Comparison of ENCODE assay signal across 19 cellular contexts in genomic region chr16:259814-260253, GRCh38. TPM values are rescaled to one million over a fixed set of nuclear protein-coding genes. Genes with fewer than 3 reads are reported as not detected.
DNase-seq lines count a peak whose midpoint lies in the region; ATAC-seq and TF ChIP-seq lines count a peak whose summit lies in the region.
"Had no signal": no experiment of that assay in that cellular context is flagged by ENCODE, and none has a peak within 500 bp of the region (broad histone marks: within the 10 kb centered on the region; RNA-seq: fewer than 3 reads in every experiment).

No MANE protein-coding gene starts in this region.

- no peak overlapping the region for H3K27ac ChIP-seq in RWPE2 (ENCODE audit: poor library complexity, severe bottlenecking)
- H3K27ac ChIP-seq: A549, HL-60 had no signal

- in situ Hi-C loops in G401 (cut with HindIII; ENCODE audit: low sequenced_read_pairs) = no loop called here

- H3K36me3 ChIP-seq in RWPE2 (ENCODE audit: low read depth) = peaks cover 11% of the 10 kb centered on the region; the same call in 1 of the 2 replicates

- H3K9me3 ChIP-seq in RWPE2 (ENCODE audit: severe bottlenecking) = no peaks in the 10 kb centered on the region
- H3K9me3 ChIP-seq: A549 had no signal

- no peak for ATAC-seq in RWPE2 (ENCODE audit: low read depth)
- ATAC-seq in HG03039 (IDR thresholded peaks at IDR 0.05; ENCODE audit: unreplicated experiment) = no peak
- no peak for ATAC-seq in HG03439 (IDR thresholded peaks at IDR 0.05; ENCODE audit: unreplicated experiment)
- ATAC-seq: A549, Right ventricle myocardium inferior had no signal

- TF ChIP-seq CTCF in RWPE2 (IDR thresholded peaks at IDR 0.05; ENCODE audit: poor library complexity, severe bottlenecking) = no peak

- DNase-seq in G401 (ENCODE audit: low spot score) (peak; percentile 90), RWPE2 (ENCODE audit: low spot score) (peak; percentile 60), cerebellum (ENCODE audit: low spot score) (peak; percentile 84), NOMO-1 treated with DMSO at 0.1 percent for 48 hours (lab: John Stamatoyannopoulos, UW; ENCODE audit: unreplicated experiment) (no peak)
- DNase-seq: DMS53, GF-D8, H9, HFFc6, KG1, NCI-H1092 treated with DMSO at 0.1 percent for 48 hours, NCI-H1436 treated with DMSO at 0.1 percent for 48 hours, NCI-H2029, NCI-H524 treated with DMSO at 0.1 percent for 48 hours had no signal

- no peak overlapping the region for H3K4me3 ChIP-seq in RWPE2 (ENCODE audit: severe bottlenecking)
- H3K4me3 ChIP-seq: A549 had no signal

- no peaks in the 10 kb centered on the region for H3K27me3 ChIP-seq in RWPE2 (ENCODE audit: insufficient read depth, poor library complexity, severe bottlenecking)

- no peaks in the 10 kb centered on the region for H3K4me1 ChIP-seq in RWPE2 (ENCODE audit: insufficient read depth, poor library complexity, severe bottlenecking)
- H3K4me1 ChIP-seq: A549 had no signal

RNA-seq across cellular contexts. Expression of gene RGS11, which starts 15.9 kb away (rescaled TPM):
- total RNA-seq in G401 (2014; rRNA removed; shearing (Covaris generic)) = 0.37 TPM in 1 of 2 replicates, not detected in the other
- 10.1 TPM for total RNA-seq in cerebellum
- total RNA-seq: B cell had no signal

RNA-seq across cellular contexts. Expression of gene ARHGDIG, which starts 20.6 kb away (rescaled TPM):
- 2.6 and 12.2 TPM in 2 replicates for total RNA-seq in G401 (2014; rRNA removed; shearing (Covaris generic))
- 19.4 TPM for total RNA-seq in cerebellum
- total RNA-seq: HFFc6 had no signal

RNA-seq across cellular contexts. Expression of gene PDIA2, which starts 23.1 kb away (rescaled TPM):
- not detected in 2 replicates for total RNA-seq in G401 (2014; rRNA removed; shearing (Covaris generic))
- total RNA-seq in cerebellum = 2.7 TPM
- total RNA-seq: B cell, HFFc6 had no signal

RNA-seq across cellular contexts. Expression of gene FAM234A, which starts 25.2 kb away (rescaled TPM):
- 70.3 and 97.6 TPM in 2 replicates for total RNA-seq in G401 (2014; rRNA removed; shearing (Covaris generic))
- 29.3 TPM for total RNA-seq in cerebellum

RNA-seq across cellular contexts. Expression of gene LUC7L, which starts 30.6 kb away (rescaled TPM):
- 45.8 and 56.7 TPM in 2 replicates for total RNA-seq in G401 (2014; rRNA removed; shearing (Covaris generic))
- 126 TPM for total RNA-seq in cerebellum
